ENCODE assay signal across 33 cellular contexts in the genomic region with DNA sequence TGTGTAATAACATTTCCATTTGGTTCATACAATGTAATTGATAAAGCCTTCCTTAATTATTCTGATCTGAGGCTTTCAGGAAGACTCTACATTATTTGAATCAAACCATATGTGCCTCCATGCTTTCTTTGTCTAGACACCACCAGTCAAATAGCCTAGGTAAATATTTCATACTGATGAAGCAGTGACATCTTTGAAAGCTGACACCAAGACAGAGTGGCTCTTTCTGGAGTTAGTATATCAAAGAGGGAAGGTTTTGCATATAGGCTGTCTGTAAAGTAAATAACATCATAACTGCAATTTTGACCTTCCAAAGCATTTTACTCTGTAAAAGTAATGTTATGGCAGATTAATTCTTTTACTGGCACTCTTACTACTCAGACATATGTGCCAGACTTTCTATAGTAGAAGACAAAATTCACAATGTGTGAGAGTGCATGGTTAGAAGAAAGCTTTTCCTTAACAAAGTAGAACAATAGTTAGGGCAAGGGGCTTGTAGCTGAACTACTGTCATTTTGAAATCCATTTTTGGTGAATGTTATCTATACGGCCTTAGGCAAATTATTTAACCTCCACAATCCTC.
DNase-seq lines count a peak whose midpoint lies in the region; ATAC-seq and TF ChIP-seq lines count a peak whose summit lies in the region.
"Had no signal": no experiment of that assay in that cellular context is flagged by ENCODE, and none has a peak within 500 bp of the region (broad histone marks: within the 10 kb centered on the region; RNA-seq: fewer than 3 reads in every experiment).

No MANE protein-coding gene starts in this region.

- TF ChIP-seq EP300 in ovary (IDR thresholded peaks at IDR 0.05), result no peak

- peak; percentile 1 to 5 for DNase-seq in SHP77 (lab: John Stamatoyannopoulos, UW)
- no peak for DNase-seq in SHP77 treated with DMSO at 0.1 percent for 48 hours (lab: John Stamatoyannopoulos, UW)
- peak; percentile 16 for DNase-seq in NCI-H345 (lab: John Stamatoyannopoulos, UW)
- no peak for DNase-seq in caudate nucleus (lab: John Stamatoyannopoulos, UW)
- DNase-seq in superior temporal gyrus (ENCODE audit: extremely low spot score), result peak; percentile 65
- DNase-seq in ovary, result no peak
- no peak for DNase-seq in NCI-H1105 (lab: John Stamatoyannopoulos, UW)
- DNase-seq: activated CD4-positive, alpha-beta T cell treated with anti-CD3 and anti-CD28 coated beads, Interleukin-2, amount 50 U/mL, for 48 hours; activated naive CD4-positive, alpha-beta T cell; activated T-cell treated with anti-CD3 and anti-CD28 coated beads, Interleukin-2, amount 50 U/mL, for 72 hours; AML-193; CD4-positive, CD25-positive, alpha-beta regulatory T cell; cerebellar nuclear complex; dermis blood vessel endothelial cell; EL; glutamatergic neuron; left colon; mucosa of descending colon; natural killer cell; NCI-H187; pancreas; PC-9; right cardiac atrium; spleen; stimulated activated CD4-positive, alpha-beta T cell treated with anti-CD3 and anti-CD28 coated beads, Interleukin-2, amount 100 ng/mL, for 24 hours; stomach; T-helper 17 cell; transverse colon had no signal

- H3K4me3 ChIP-seq in ovary, result no peak overlapping the region
- H3K4me3 ChIP-seq: A549, mucosa of descending colon, pancreas, PC-9, spleen, stomach, transverse colon had no signal

- no peak for TF ChIP-seq CTCF in ovary (IDR thresholded peaks at IDR 0.05)

- no peaks in the 10 kb centered on the region for H3K9me3 ChIP-seq in ovary
- H3K9me3 ChIP-seq: A549, mucosa of descending colon, pancreas, spleen, stomach, transverse colon had no signal

- H3K27me3 ChIP-seq in ovary, result no peaks in the 10 kb centered on the region
- H3K27me3 ChIP-seq: spleen, stomach, transverse colon had no signal

- H3K27ac ChIP-seq in caudate nucleus (ENCODE audit: low read depth, low read length), result peak overlapping the region; percentile 16
- no peak overlapping the region for H3K27ac ChIP-seq in ovary
- H3K27ac ChIP-seq: A549, KMS-11, pancreas, PC-9, spleen, stomach, transverse colon had no signal

- intact Hi-C loops in ovary (cut with DNase I), result no loop called here

- 65 to 79% (median 74%) methylated on average over 1 of the region's 1 CpG for WGBS in ovary, 3 donors

- H3K36me3 ChIP-seq in ovary, result no peaks in the 10 kb centered on the region
- H3K36me3 ChIP-seq: pancreas, spleen, stomach, transverse colon had no signal

- ATAC-seq in HG03521 (IDR thresholded peaks at IDR 0.05; ENCODE audit: unreplicated experiment), result no peak
- ATAC-seq: A549; activated CD4-positive, CD25-positive, alpha-beta regulatory T cell treated with anti-CD3 and anti-CD28 coated beads, Interleukin-2, amount 50 U/mL, for 24 hours; activated T-cell treated with anti-CD3 and anti-CD28 coated beads, Interleukin-2, amount 50 U/mL, for 72 hours; esophagus mucosa; left colon; mucosa of descending colon; natural killer cell; pancreas; right cardiac atrium; T-helper 17 cell had no signal

- no peak for TF ChIP-seq POLR2A in ovary (IDR thresholded peaks at IDR 0.05)

- H3K4me1 ChIP-seq in ovary (ENCODE audit: insufficient read depth), result no peaks in the 10 kb centered on the region
- H3K4me1 ChIP-seq: A549, spleen, transverse colon had no signal

Comparison
In these comparisons a context has a peak if more than half of its experiments do, and no peak if none do; other contexts are left out.
1. DNase-seq: peak in SHP77 (2 of 2), NCI-H345 (single experiment) and superior temporal gyrus (single experiment); none in SHP77 treated with DMSO at 0.1 percent for 48 hours (single experiment), caudate nucleus (0 of 61), ovary (0 of 5) and NCI-H1105 (single experiment).